Comparison of ENCODE assay signal across 8 cellular contexts in the genomic region with DNA sequence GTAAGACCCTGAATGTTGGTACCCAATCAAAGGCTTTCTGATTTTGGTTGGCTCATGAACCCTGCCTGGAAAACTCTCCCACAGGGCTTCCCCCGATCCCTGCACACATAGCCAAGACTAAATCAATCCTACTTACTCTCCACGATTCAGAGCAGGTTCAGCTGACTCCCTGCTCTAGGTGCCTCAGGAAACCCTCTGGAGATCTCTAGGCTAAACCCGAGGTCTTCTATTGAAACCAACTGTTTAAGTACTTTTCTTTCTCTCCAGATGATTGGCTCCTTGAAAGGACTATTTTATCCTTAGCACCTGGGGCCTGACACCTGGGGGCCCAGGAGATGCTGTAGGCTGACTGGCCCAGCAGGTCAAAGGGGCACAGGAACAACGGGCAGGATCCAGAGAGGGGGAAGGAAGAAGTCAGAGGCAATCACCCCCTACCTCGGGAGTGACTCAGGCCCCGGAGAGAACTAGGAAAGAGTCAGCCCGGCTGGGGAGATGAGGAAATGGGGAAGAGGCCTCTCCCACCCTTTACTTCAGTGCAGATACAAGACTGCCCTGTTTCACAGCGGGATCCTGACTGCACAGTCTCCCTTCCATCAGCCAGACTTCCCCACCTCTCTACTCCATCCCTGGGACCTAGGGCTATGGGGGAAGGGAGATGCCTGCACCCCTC. TPM values are rescaled to one million over a fixed set of nuclear protein-coding genes. Genes with fewer than 3 reads are reported as not detected.
DNase-seq lines count a peak whose midpoint lies in the region; ATAC-seq and TF ChIP-seq lines count a peak whose summit lies in the region.

No MANE protein-coding gene starts in this region.

- no peak overlapping the region for H3K9ac ChIP-seq in iPS-15b (ENCODE audit: low read depth, low read length)
- H3K9ac ChIP-seq in stomach smooth muscle (ENCODE audit: low read length in 2 of 2): peak overlapping the region; percentile 81

- peak overlapping the region; percentile 63 for H3K27ac ChIP-seq in HL-60 (replicated peaks)
- H3K27ac ChIP-seq in stomach smooth muscle (ENCODE audit: low read length): peak overlapping the region; percentile 37

- H3K9me3 ChIP-seq in iPS-15b (ENCODE audit: control insufficient read depth, insufficient read depth, low read length) (no peaks in the 10 kb centered on the region), stomach smooth muscle (ENCODE audit: control insufficient read depth in 2 of 2, low read length in 2 of 2) (no peaks in the 10 kb centered on the region)

- peaks cover 67% of the 10 kb centered on the region for H3K36me3 Mint-ChIP-seq in activated T-helper 17 cell treated with anti-CD3 and anti-CD28 coated beads, Interleukin-2, amount 50 U/mL, for 72 hours (ENCODE audit: low read depth)

- DNase-seq in AG20443 (ENCODE audit: low spot score) (peak; percentile 63), HL-60 (ENCODE audit: low read depth in 1 of 2, low spot score in 1 of 2) (peak in 1 of 2 experiments; percentile 80), NCI-H187 treated with DMSO at 0.1 percent for 48 hours (lab: John Stamatoyannopoulos, UW) (no peak), NCI-H1105 treated with DMSO at 0.1 percent for 48 hours (lab: John Stamatoyannopoulos, UW) (no peak)

- no peak for TF ChIP-seq CTCF in HL-60 (IDR thresholded peaks at IDR 0.05; ENCODE audit: insufficient read depth, low read length)

- H3K36me3 ChIP-seq in iPS-15b (ENCODE audit: control insufficient read depth, insufficient read depth, low read length) (no peaks in the 10 kb centered on the region), stomach smooth muscle (ENCODE audit: control insufficient read depth in 2 of 2, insufficient read depth in 2 of 2, low read length in 2 of 2) (peaks cover 11 to 18% of the 10 kb centered on the region in 2 donors)

- no peaks in the 10 kb centered on the region for H3K27me3 Mint-ChIP-seq in activated T-helper 17 cell treated with anti-CD3 and anti-CD28 coated beads, Interleukin-2, amount 50 U/mL, for 72 hours

- H3K4me3 Mint-ChIP-seq in activated T-helper 17 cell treated with anti-CD3 and anti-CD28 coated beads, Interleukin-2, amount 50 U/mL, for 72 hours: peak overlapping the region; percentile 88

- ATAC-seq in activated T-helper 17 cell treated with anti-CD3 and anti-CD28 coated beads, Interleukin-2, amount 50 U/mL, for 72 hours (replicated peaks): no peak
- ATAC-seq in GM21786 (IDR thresholded peaks at IDR 0.05; ENCODE audit: unreplicated experiment): no peak

- peak overlapping the region; percentile 82 for H3K27ac Mint-ChIP-seq in activated T-helper 17 cell treated with anti-CD3 and anti-CD28 coated beads, Interleukin-2, amount 50 U/mL, for 72 hours

- no peaks in the 10 kb centered on the region for H3K27me3 ChIP-seq in HL-60 (ENCODE audit: insufficient read depth, poor library complexity, severe bottlenecking)
- H3K27me3 ChIP-seq in iPS-15b (ENCODE audit: control insufficient read depth, insufficient read depth, low read length): no peaks in the 10 kb centered on the region
- H3K27me3 ChIP-seq in stomach smooth muscle (ENCODE audit: control insufficient read depth in 1 of 2, insufficient read depth in 2 of 2, low read length in 2 of 2): no peaks in the 10 kb centered on the region

- H3K4me3 ChIP-seq in HL-60 (replicated peaks; ENCODE audit: insufficient read depth, low read length) (peak overlapping the region; percentile 94), iPS-15b (ENCODE audit: low read depth, low read length) (peak overlapping the region; percentile 79), stomach smooth muscle (ENCODE audit: low read length in 2 of 2) (peak overlapping the region; percentile 75 to 90)

- no peaks in the 10 kb centered on the region for H3K9me3 Mint-ChIP-seq in activated T-helper 17 cell treated with anti-CD3 and anti-CD28 coated beads, Interleukin-2, amount 50 U/mL, for 72 hours

- H3K4me1 ChIP-seq in iPS-15b (ENCODE audit: control insufficient read depth, insufficient read depth, low read length) (no peaks in the 10 kb centered on the region), stomach smooth muscle (ENCODE audit: control insufficient read depth, insufficient read depth, low read length) (peaks cover 34% of the 10 kb centered on the region)

- peaks cover 42% of the 10 kb centered on the region for H3K4me1 Mint-ChIP-seq in activated T-helper 17 cell treated with anti-CD3 and anti-CD28 coated beads, Interleukin-2, amount 50 U/mL, for 72 hours

RNA-seq across cellular contexts. Expression of a gene that starts 2.0 kb away (rescaled TPM):
- total RNA-seq in activated T-helper 17 cell treated with anti-CD3 and anti-CD28 coated beads, Interleukin-2, amount 50 U/mL, for 72 hours: 10 to 100 TPM; 49.7 to 64.2 TPM

RNA-seq across cellular contexts. Expression of a gene that starts 6.3 kb away (rescaled TPM):
- total RNA-seq in activated T-helper 17 cell treated with anti-CD3 and anti-CD28 coated beads, Interleukin-2, amount 50 U/mL, for 72 hours: 1 to 10 TPM in 1 of 2 donors, not detected in 1; 1.6 TPM

RNA-seq across cellular contexts. Expression of a gene that starts 13.1 kb away (rescaled TPM):
- total RNA-seq in activated T-helper 17 cell treated with anti-CD3 and anti-CD28 coated beads, Interleukin-2, amount 50 U/mL, for 72 hours: 10 to 100 TPM; 51.0 to 69.9 TPM

RNA-seq across cellular contexts. Expression of a gene that starts 14.1 kb away (rescaled TPM):
- 100 to 1,000 TPM; 198 to 216 TPM for total RNA-seq in activated T-helper 17 cell treated with anti-CD3 and anti-CD28 coated beads, Interleukin-2, amount 50 U/mL, for 72 hours

RNA-seq across cellular contexts. Expression of a gene that starts 27.0 kb away (rescaled TPM):
- total RNA-seq in activated T-helper 17 cell treated with anti-CD3 and anti-CD28 coated beads, Interleukin-2, amount 50 U/mL, for 72 hours: 10 to 100 TPM; 10.2 to 10.5 TPM
